18 cellular contexts compared by ENCODE assay signal in genomic region chr4:54103190-54103574, GRCh38. TPM values are rescaled to one million over a fixed set of nuclear protein-coding genes. Genes with fewer than 3 reads are reported as not detected.
DNase-seq lines count a peak whose midpoint lies in the region; ATAC-seq and TF ChIP-seq lines count a peak whose summit lies in the region.
"Had no signal": no experiment of that assay in that cellular context is flagged by ENCODE, and none has a peak within 500 bp of the region (broad histone marks: within the 10 kb centered on the region; RNA-seq: fewer than 3 reads in every experiment).

No MANE protein-coding gene starts in this region.

- H3K36me3 Mint-ChIP-seq in endothelial cell (ENCODE audit: low read depth, unreplicated experiment) = no peaks in the 10 kb centered on the region
- H3K36me3 Mint-ChIP-seq in naive B cell = peaks cover 0 to 10% of the 10 kb centered on the region in 2 donors
- no peaks in the 10 kb centered on the region for H3K36me3 Mint-ChIP-seq in type B pancreatic cell
- H3K36me3 Mint-ChIP-seq: activated CD4-positive, alpha-beta memory T cell treated with anti-CD3 and anti-CD28 coated beads for 36 hours; natural killer cell had no signal

- H3K27ac Mint-ChIP-seq in endothelial cell (ENCODE audit: unreplicated experiment) (peak overlapping the region; percentile 31), naive B cell (peak overlapping the region in 3 of 6 donors; percentile 79 to 88 (median 80)), type B pancreatic cell (no peak overlapping the region)
- H3K27ac Mint-ChIP-seq: activated CD4-positive, alpha-beta memory T cell treated with anti-CD3 and anti-CD28 coated beads for 36 hours; natural killer cell; stimulated activated naive CD8-positive, alpha-beta T cell treated with anti-CD3 and anti-CD28 coated beads, Interleukin-15, Interleukin-2, amounts not matched to agents 100 ng/mL and 50 ng/mL, for 24 hours had no signal

- intact Hi-C loops in left ventricle myocardium inferior (cut with micrococcal nuclease) = no loop called here
- intact Hi-C loops in cardiac septum (cut with DNase I) = loop anchor here (10.0 kb wide), 1 partner anchor 112 kb away; no protein-coding TSS in a partner anchor

- no peaks in the 10 kb centered on the region for H3K9me3 Mint-ChIP-seq in endothelial cell (ENCODE audit: unreplicated experiment)
- peaks cover 0 to 32% (median 7%) of the 10 kb centered on the region in 7 donors for H3K9me3 Mint-ChIP-seq in naive B cell
- no peaks in the 10 kb centered on the region for H3K9me3 Mint-ChIP-seq in type B pancreatic cell
- H3K9me3 Mint-ChIP-seq: activated CD4-positive, alpha-beta memory T cell treated with anti-CD3 and anti-CD28 coated beads for 36 hours; natural killer cell; stimulated activated naive CD8-positive, alpha-beta T cell treated with anti-CD3 and anti-CD28 coated beads, Interleukin-15, Interleukin-2, amounts not matched to agents 100 ng/mL and 50 ng/mL, for 24 hours had no signal

- no peaks in the 10 kb centered on the region for H3K36me3 ChIP-seq in left ventricle myocardium inferior
- H3K36me3 ChIP-seq: gastroesophageal sphincter had no signal

- peaks cover 49% of the 10 kb centered on the region for H3K4me1 ChIP-seq in left ventricle myocardium inferior

- H3K27me3 ChIP-seq in left ventricle myocardium inferior (ENCODE audit: low read depth) = peaks cover 100% of the 10 kb centered on the region

- no peak for TF ChIP-seq CTCF in left ventricle myocardium inferior (IDR thresholded peaks at IDR 0.05; ENCODE audit: borderline replicate concordance)
- no peak for TF ChIP-seq CTCF in endothelial cell (IDR thresholded peaks at IDR 0.05; ENCODE audit: unreplicated experiment)
- no peak for TF ChIP-seq CTCF in type B pancreatic cell (conservative IDR thresholded peaks at IDR 0.05)

- no peak overlapping the region for H3K27ac ChIP-seq in left ventricle myocardium inferior (replicated peaks)
- H3K27ac ChIP-seq: skin epidermis had no signal

- peak overlapping the region; percentile 56 for H3K4me3 ChIP-seq in left ventricle myocardium inferior

- H3K4me3 Mint-ChIP-seq in endothelial cell (ENCODE audit: unreplicated experiment) (peak overlapping the region; percentile 65), naive B cell (peak overlapping the region in 5 of 8 donors; percentile 10 to 60 (median 27)), type B pancreatic cell (peak overlapping the region; percentile 68)
- H3K4me3 Mint-ChIP-seq: activated CD4-positive, alpha-beta memory T cell treated with anti-CD3 and anti-CD28 coated beads for 36 hours had no signal

- H3K27me3 Mint-ChIP-seq in endothelial cell (ENCODE audit: unreplicated experiment) (peaks cover 30% of the 10 kb centered on the region), naive B cell (peaks cover 67 to 90% (median 83%) of the 10 kb centered on the region in 3 donors), type B pancreatic cell (peaks cover 95% of the 10 kb centered on the region)

- H3K4me1 Mint-ChIP-seq in endothelial cell (ENCODE audit: unreplicated experiment) (peaks cover 51% of the 10 kb centered on the region), naive B cell (peaks cover 26 to 61% (median 45%) of the 10 kb centered on the region in 3 donors), type B pancreatic cell (ENCODE audit: unreplicated experiment) (peaks cover 25% of the 10 kb centered on the region)

- DNase-seq in left ventricle myocardium inferior (no peak), cardiac septum (ENCODE audit: low spot score) (no peak), endothelial cell (ENCODE audit: low spot score) (no peak), naive B cell (no peak), type B pancreatic cell (ENCODE audit: extremely low spot score, unreplicated experiment) (no peak), NCI-H1694 treated with DMSO at 0.1 percent for 48 hours (lab: John Stamatoyannopoulos, UW) (no peak), NCI-H524 (lab: John Stamatoyannopoulos, UW) (no peak)
- DNase-seq: activated CD4-positive, alpha-beta memory T cell treated with anti-CD3 and anti-CD28 coated beads for 36 hours; activated gamma-delta T cell; effector CD8-positive, alpha-beta T cell; natural killer cell; NCI-H2107; SIG-M5; T-helper 9 cell had no signal

- H3K9me3 ChIP-seq in left ventricle myocardium inferior (replicated peaks) = no peaks in the 10 kb centered on the region
- H3K9me3 ChIP-seq: gastroesophageal sphincter had no signal

- ATAC-seq in naive B cell (ENCODE audit: low read depth in 2 of 2) = no peak
- no peak for ATAC-seq in HG03432 (IDR thresholded peaks at IDR 0.05; ENCODE audit: unreplicated experiment)
- ATAC-seq: natural killer cell had no signal

RNA-seq across cellular contexts. Expression of gene GSX2, which starts 3.2 kb away (rescaled TPM):
- total RNA-seq in left ventricle myocardium inferior = not detected
- total RNA-seq in cardiac septum = not detected
- total RNA-seq in endothelial cell (ENCODE audit: unreplicated experiment) = not detected
- polyA plus RNA-seq in naive B cell (ENCODE audit: low read depth in 6 of 6) = not detected
- 5.6 TPM in 1 of 2 replicates, not detected in the other for total RNA-seq in type B pancreatic cell (ENCODE audit: low replicate concordance)
- total RNA-seq: activated CD4-positive, alpha-beta memory T cell treated with anti-CD3 and anti-CD28 coated beads for 36 hours; gastroesophageal sphincter; natural killer cell had no signal

RNA-seq across cellular contexts. Expression of gene CHIC2, which starts 38.8 kb away (rescaled TPM):
- total RNA-seq in left ventricle myocardium inferior = 9.1 TPM
- 12.4 TPM for total RNA-seq in cardiac septum
- total RNA-seq in endothelial cell (ENCODE audit: unreplicated experiment) = 33.1 TPM
- polyA plus RNA-seq in naive B cell (ENCODE audit: low read depth in 6 of 6) = 10 to 100 TPM; 56.6 to 81.9 (median 63.5) TPM
- total RNA-seq in type B pancreatic cell (ENCODE audit: low replicate concordance) = 16.5 and 22.2 TPM in 2 replicates
